8 cellular contexts compared by ENCODE assay signal in the genomic region with DNA sequence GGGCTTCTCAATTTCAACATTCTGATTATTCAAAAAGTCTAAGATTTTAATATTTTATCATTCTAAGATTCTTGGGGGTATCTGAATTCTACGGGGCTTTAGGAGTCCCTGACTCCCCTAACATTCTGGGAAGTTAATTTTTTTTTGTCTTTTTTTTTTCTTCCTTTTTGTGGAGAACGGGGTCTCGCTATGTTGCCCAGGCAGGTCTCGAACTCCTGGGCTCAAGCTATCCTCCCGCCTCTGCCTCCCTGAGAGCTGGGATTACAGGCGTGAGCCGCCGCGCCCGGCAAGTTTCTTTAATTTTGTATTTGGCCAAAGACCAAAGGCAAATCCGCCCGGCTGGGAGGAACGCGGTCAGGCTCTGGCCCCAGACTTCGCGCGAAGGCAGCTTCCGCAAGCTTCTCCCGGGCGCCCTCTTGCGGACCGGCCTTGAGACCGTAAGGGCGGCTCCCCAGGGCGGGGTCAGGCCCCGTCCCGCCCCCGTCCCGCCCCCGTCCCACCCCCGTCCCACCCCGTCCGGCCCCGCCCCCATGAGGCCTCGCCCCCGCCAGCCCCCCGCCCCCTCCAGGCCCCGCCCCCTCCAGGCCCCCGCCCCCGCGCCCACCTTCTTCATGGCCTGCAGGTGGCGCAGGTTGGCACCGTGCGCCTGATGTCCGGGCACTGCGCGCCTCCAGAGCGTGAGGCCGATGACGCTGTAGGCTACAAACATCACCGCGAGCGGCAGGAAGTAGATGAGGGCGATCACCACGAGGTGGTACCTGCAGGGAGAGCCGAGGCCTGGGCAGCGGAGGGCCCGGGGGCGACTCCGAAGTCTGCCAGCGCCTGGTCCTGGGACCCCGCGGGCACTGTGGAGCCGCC. TPM values are rescaled to one million over a fixed set of nuclear protein-coding genes. Genes with fewer than 3 reads are reported as not detected.
DNase-seq lines count a peak whose midpoint lies in the region; ATAC-seq and TF ChIP-seq lines count a peak whose summit lies in the region.

No MANE protein-coding gene starts in this region.

- peak overlapping the region; percentile 74 for H3K27ac Mint-ChIP-seq in activated naive CD8-positive, alpha-beta T cell treated with anti-CD3 and anti-CD28 coated beads for 36 hours

- H3K4me3 Mint-ChIP-seq in activated naive CD8-positive, alpha-beta T cell treated with anti-CD3 and anti-CD28 coated beads for 36 hours: peak overlapping the region; percentile 48

- peak overlapping the region in 3 of 4 donors; percentile 39 to 51 (median 50) for H3K4me3 ChIP-seq in upper lobe of left lung

- H3K36me3 ChIP-seq in upper lobe of left lung: peaks cover 0 to 3% (median 0%) of the 10 kb centered on the region in 4 donors

- no peaks in the 10 kb centered on the region for H3K9me3 ChIP-seq in upper lobe of left lung

- peaks cover 14% of the 10 kb centered on the region for H3K4me1 Mint-ChIP-seq in activated naive CD8-positive, alpha-beta T cell treated with anti-CD3 and anti-CD28 coated beads for 36 hours

- TF ChIP-seq POLR2A in upper lobe of left lung (IDR thresholded peaks at IDR 0.05): peak in 1 of 4 donors; percentile 66

- intact Hi-C loops in Right ventricle myocardium superior (cut with DNase I) (no loop called here), posterior cingulate gyrus (cut with DNase I) (loop anchor here (5.0 kb wide), 2 partner anchors 99 to 229 kb away; no protein-coding TSS in a partner anchor)

- H3K4me1 ChIP-seq in upper lobe of left lung: peaks cover 29 to 41% (median 36%) of the 10 kb centered on the region in 4 donors

- H3K27me3 Mint-ChIP-seq in activated naive CD8-positive, alpha-beta T cell treated with anti-CD3 and anti-CD28 coated beads for 36 hours: no peaks in the 10 kb centered on the region

- DNase-seq in NCI-H1092 treated with DMSO at 0.1 percent for 48 hours (lab: John Stamatoyannopoulos, UW) (peak; percentile 82), SKM-1 (lab: John Stamatoyannopoulos, UW; ENCODE audit: unreplicated experiment) (peak; percentile 93), Right ventricle myocardium superior (peak; percentile 97), posterior cingulate gyrus (peak; percentile 78 to 99 (median 90)), upper lobe of left lung (peak; percentile 94 to 97)
- DNase-seq in activated naive CD8-positive, alpha-beta T cell treated with anti-CD3 and anti-CD28 coated beads for 36 hours: peak; percentile 88

- 4 to 6% methylated on average over 27 to 33 of the region's 64 CpGs for WGBS in upper lobe of left lung, 2 donors

- H3K27me3 ChIP-seq in upper lobe of left lung: no peaks in the 10 kb centered on the region

- H3K9me3 Mint-ChIP-seq in activated naive CD8-positive, alpha-beta T cell treated with anti-CD3 and anti-CD28 coated beads for 36 hours: no peaks in the 10 kb centered on the region

- H3K36me3 Mint-ChIP-seq in activated naive CD8-positive, alpha-beta T cell treated with anti-CD3 and anti-CD28 coated beads for 36 hours: peaks cover 6% of the 10 kb centered on the region

- TF ChIP-seq CTCF in GM12873 (IDR thresholded peaks at IDR 0.05; ENCODE audit: insufficient read depth, low read depth, low read length, missing control alignments) (peak; percentile 68), upper lobe of left lung (IDR thresholded peaks at IDR 0.05) (peak; percentile 60 to 96 (median 74))

- ATAC-seq in HG02623 (IDR thresholded peaks at IDR 0.05; ENCODE audit: unreplicated experiment): peak; percentile 83
- ATAC-seq in Right ventricle myocardium superior (ENCODE audit: poor library complexity): peak; percentile 86
- ATAC-seq in upper lobe of left lung (ENCODE audit: low FRiP score in 2 of 2): peak; percentile 95 to 96

- H3K27ac ChIP-seq in upper lobe of left lung: peak overlapping the region; percentile 88 to 94 (median 89)

- TF ChIP-seq EP300 in upper lobe of left lung (IDR thresholded peaks at IDR 0.05): no peak

RNA-seq across cellular contexts. Expression of gene TACR2, which starts 8.2 kb away (rescaled TPM):
- not detected for total RNA-seq in activated naive CD8-positive, alpha-beta T cell treated with anti-CD3 and anti-CD28 coated beads for 36 hours
- 0.24 TPM for total RNA-seq in Right ventricle myocardium superior
- total RNA-seq in upper lobe of left lung: 1 to 10 TPM in 2 of 6 donors, under 1 TPM in 1, not detected in 3; 0.94 to 1.4 (median 1.2) TPM

RNA-seq across cellular contexts. Expression of gene TSPAN15, which starts 42.7 kb away (rescaled TPM):
- under 1 TPM; 0.60 to 0.66 TPM for total RNA-seq in activated naive CD8-positive, alpha-beta T cell treated with anti-CD3 and anti-CD28 coated beads for 36 hours
- total RNA-seq in Right ventricle myocardium superior (9.5 TPM), upper lobe of left lung (10 to 100 TPM; 19.9 to 69.5 (median 63.0) TPM)

Comparison
In these comparisons a context has a peak if more than half of its experiments do, and no peak if none do; other contexts are left out.
1. Peak in every context shown above with its lines: DNase-seq, ATAC-seq, H3K4me3 ChIP-seq and H3K27ac ChIP-seq.